10 cellular contexts compared by ENCODE assay signal in the genomic region with DNA sequence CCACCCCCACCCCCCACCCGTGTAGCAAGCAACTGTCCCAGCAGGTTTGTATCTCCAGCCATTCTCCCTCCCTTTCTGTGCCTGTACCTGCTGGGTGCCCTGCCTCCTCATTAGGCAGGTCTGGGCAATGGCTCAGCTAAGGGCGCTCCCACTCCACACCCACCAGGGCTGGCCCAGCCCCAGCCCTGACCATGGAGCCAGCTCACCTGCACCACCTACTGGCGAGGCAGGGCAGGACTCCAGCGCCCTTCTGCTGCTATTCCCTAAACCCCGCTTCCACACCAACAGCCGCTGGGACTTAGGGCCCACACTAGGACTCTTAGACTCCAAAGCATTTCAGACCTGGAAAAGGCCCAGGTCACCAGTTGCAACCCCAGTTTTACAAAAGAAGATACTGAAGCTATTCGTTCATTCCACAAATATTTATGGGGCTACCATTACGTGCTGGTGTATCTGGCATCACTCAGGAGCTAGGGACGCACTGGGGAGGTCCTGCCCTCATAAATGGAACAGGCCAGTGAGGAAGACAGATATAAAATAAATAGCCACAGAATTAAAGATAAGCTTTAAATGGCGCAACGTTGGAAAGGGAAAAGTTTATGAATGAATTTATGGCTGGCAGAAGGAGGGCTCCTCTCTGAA. TPM values are rescaled to one million over a fixed set of nuclear protein-coding genes. Genes with fewer than 3 reads are reported as not detected.
DNase-seq lines count a peak whose midpoint lies in the region; ATAC-seq, FAIRE-seq and TF ChIP-seq lines count a peak whose summit lies in the region.
"Had no signal": no experiment of that assay in that cellular context is flagged by ENCODE, and none has a peak within 500 bp of the region (broad histone marks: within the 10 kb centered on the region; RNA-seq: fewer than 3 reads in every experiment).

No MANE protein-coding gene starts in this region.

- no peaks in the 10 kb centered on the region for H3K9me2 ChIP-seq in Karpas-422 (replicated peaks; ENCODE audit: insufficient read depth, low read length)

- ATAC-seq in HG03520 (IDR thresholded peaks at IDR 0.05; ENCODE audit: unreplicated experiment) (no peak), HG02763 (IDR thresholded peaks at IDR 0.05; ENCODE audit: unreplicated experiment) (no peak)

- peaks cover under 1% of the 10 kb centered on the region in 2 donors for H3K4me1 Mint-ChIP-seq in immature natural killer cell

- no peaks in the 10 kb centered on the region for H3K9me3 Mint-ChIP-seq in immature natural killer cell
- H3K9me3 Mint-ChIP-seq: CD4-positive, CD25-positive, alpha-beta regulatory T cell had no signal

- no peak overlapping the region for H3K4me2 ChIP-seq in Karpas-422 (ENCODE audit: low read depth, low read length, poor library complexity, severe bottlenecking)

- H3K36me3 Mint-ChIP-seq in immature natural killer cell, result no peaks in the 10 kb centered on the region
- H3K36me3 Mint-ChIP-seq: CD4-positive, CD25-positive, alpha-beta regulatory T cell had no signal

- H2AFZ ChIP-seq in Karpas-422 (ENCODE audit: low read length), result no peak overlapping the region

- DNase-seq in NCI-H1694 (lab: John Stamatoyannopoulos, UW), result peak; percentile 12
- DNase-seq in NCI-H1694 treated with DMSO at 0.1 percent for 48 hours (lab: John Stamatoyannopoulos, UW), result no peak
- DNase-seq in Karpas-422, result peak; percentile 52
- DNase-seq in bronchial epithelial cell (ENCODE audit: low read depth), result peak; percentile 86
- DNase-seq in retinal pigment epithelial cell (ENCODE audit: low read depth), result no peak
- DNase-seq in immature natural killer cell, result no peak
- DNase-seq: CD4-positive, CD25-positive, alpha-beta regulatory T cell had no signal

- H3K27me3 Mint-ChIP-seq in immature natural killer cell (ENCODE audit: low read depth in 3 of 3), result peaks cover 0 to 2% (median 2%) of the 10 kb centered on the region in 3 donors
- H3K27me3 Mint-ChIP-seq: CD4-positive, CD25-positive, alpha-beta regulatory T cell had no signal

- FAIRE-seq in bronchial epithelial cell (lab: Jason Lieb, UNC), result peak; percentile 96

- H3K27me3 ChIP-seq in Karpas-422 (ENCODE audit: low read length) (no peaks in the 10 kb centered on the region), bronchial epithelial cell (ENCODE audit: control insufficient read depth, insufficient read depth, low read length) (no peaks in the 10 kb centered on the region)

- no peaks in the 10 kb centered on the region for H3K9me3 ChIP-seq in Karpas-422 (ENCODE audit: low read length)

- no peak overlapping the region for H3K27ac ChIP-seq in Karpas-422 (ENCODE audit: low read length)

- peak; percentile 89 for TF ChIP-seq CTCF in bronchial epithelial cell (IDR thresholded peaks at IDR 0.05; ENCODE audit: insufficient read depth, low read length, severe bottlenecking)
- TF ChIP-seq CTCF in retinal pigment epithelial cell (conservative IDR thresholded peaks at IDR 0.05; ENCODE audit: low read depth, low read length), result peak; percentile 52

- H3K4me3 ChIP-seq in Karpas-422 (ENCODE audit: low read length) (no peak overlapping the region), bronchial epithelial cell (ENCODE audit: low read depth, low read length) (no peak overlapping the region), retinal pigment epithelial cell (ENCODE audit: low read length) (no peak overlapping the region)

- no peak overlapping the region for H3K27ac Mint-ChIP-seq in immature natural killer cell

- H4K20me1 ChIP-seq in Karpas-422 (ENCODE audit: insufficient read depth, low read depth, low read length), result no peaks in the 10 kb centered on the region

- H3K79me2 ChIP-seq in Karpas-422 (ENCODE audit: low read length), result no peaks in the 10 kb centered on the region

- no peaks in the 10 kb centered on the region for H3K36me3 ChIP-seq in Karpas-422 (ENCODE audit: insufficient read depth, low read length)
- no peaks in the 10 kb centered on the region for H3K36me3 ChIP-seq in bronchial epithelial cell (ENCODE audit: control insufficient read depth, insufficient read depth, low read length)

- no peak overlapping the region for H3K4me3 Mint-ChIP-seq in immature natural killer cell
- H3K4me3 Mint-ChIP-seq: CD4-positive, CD25-positive, alpha-beta regulatory T cell had no signal

- H3K9ac ChIP-seq in Karpas-422 (ENCODE audit: low read length), result no peak overlapping the region

- no peaks in the 10 kb centered on the region for H3K4me1 ChIP-seq in Karpas-422 (ENCODE audit: low read length)

RNA-seq across cellular contexts. Expression of gene PGLYRP3, which starts 24.0 kb away (rescaled TPM):
- total RNA-seq in Karpas-422 (2014; rRNA removed; shearing (Covaris generic); ENCODE audit: low replicate concordance), result not detected in 2 replicates
- 0.53 and 4.6 TPM in 2 replicates for total RNA-seq in bronchial epithelial cell
- polyA plus RNA-seq in immature natural killer cell, result not detected
- total RNA-seq: CD4-positive, CD25-positive, alpha-beta regulatory T cell; T-helper 2 cell treated with Interferon-gamma antibody and Interleukin-4, amounts not matched to agents 100 ng/mL and 5 ng/mL, for 36 hours had no signal
- polyA plus RNA-seq: CD4-positive, CD25-positive, alpha-beta regulatory T cell had no signal

RNA-seq across cellular contexts. Expression of gene LORICRIN, which starts 29.3 kb away (rescaled TPM):
- not detected in 2 replicates for total RNA-seq in Karpas-422 (2014; rRNA removed; shearing (Covaris generic); ENCODE audit: low replicate concordance)
- total RNA-seq in bronchial epithelial cell, result not detected in 2 replicates
- polyA plus RNA-seq in immature natural killer cell, result not detected
- total RNA-seq: CD4-positive, CD25-positive, alpha-beta regulatory T cell; T-helper 2 cell treated with Interferon-gamma antibody and Interleukin-4, amounts not matched to agents 100 ng/mL and 5 ng/mL, for 36 hours had no signal
- polyA plus RNA-seq: CD4-positive, CD25-positive, alpha-beta regulatory T cell had no signal

RNA-seq across cellular contexts. Expression of gene PGLYRP4, which starts 59.9 kb away (rescaled TPM):
- not detected in 2 replicates for total RNA-seq in Karpas-422 (2014; rRNA removed; shearing (Covaris generic); ENCODE audit: low replicate concordance)
- total RNA-seq in bronchial epithelial cell, result 2.0 TPM in 1 of 2 replicates, not detected in the other
- not detected for polyA plus RNA-seq in immature natural killer cell
- total RNA-seq: T-helper 2 cell treated with Interferon-gamma antibody and Interleukin-4, amounts not matched to agents 100 ng/mL and 5 ng/mL, for 36 hours had no signal

Comparison
In these comparisons a context has a peak if more than half of its experiments do, and no peak if none do; other contexts are left out.
1. DNase-seq: peak in NCI-H1694 (single experiment), Karpas-422 (single experiment) and bronchial epithelial cell (single experiment); none in NCI-H1694 treated with DMSO at 0.1 percent for 48 hours (single experiment), retinal pigment epithelial cell (single experiment) and immature natural killer cell (0 of 3).